Comparison of ENCODE assay signal across 18 cellular contexts in the genomic region with DNA sequence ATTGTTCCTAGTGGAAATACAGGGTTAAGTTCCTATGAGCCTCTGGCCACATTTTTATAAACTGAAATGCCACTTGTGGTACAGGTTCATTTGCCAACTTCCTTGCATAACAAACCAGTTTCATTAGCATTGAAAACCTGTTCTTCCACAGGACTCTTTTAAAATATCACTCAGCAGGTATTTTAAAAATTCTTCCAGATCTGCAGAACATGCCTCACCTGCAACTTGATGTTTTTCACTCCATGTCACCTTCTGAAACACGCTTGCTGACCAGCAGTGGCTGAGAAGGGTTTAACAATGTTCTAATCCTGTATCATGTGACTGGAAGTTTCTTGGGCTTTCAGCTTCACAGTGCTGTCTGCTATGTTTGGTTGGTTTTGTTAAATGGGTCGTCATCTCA.
"Had no signal": no experiment of that assay in that cellular context is flagged by ENCODE, and none has a peak within 500 bp of the region (broad histone marks: within the 10 kb centered on the region; RNA-seq: fewer than 3 reads in every experiment).

No MANE protein-coding gene starts in this region.

- ATAC-seq: mucosa of descending colon; sciatic nerve; stimulated activated effector memory CD8-positive, alpha-beta T cell treated with anti-CD3 and anti-CD28 coated beads, Interleukin-12 subunit alpha, Interleukin-12 subunit beta, amount 100 ng/mL, for 72 hours had no signal

- H3K27ac ChIP-seq: coronary artery, ovary, thoracic aorta, WERI-Rb-1 had no signal

- H3K27me3 Mint-ChIP-seq: naive B cell had no signal

- DNase-seq: activated CD4-positive, alpha-beta T cell treated with anti-CD3 and anti-CD28 coated beads for 1 hour; activated CD8-positive, alpha-beta memory T cell treated with anti-CD3 and anti-CD28 coated beads for 24 hours; activated CD8-positive, alpha-beta memory T cell treated with anti-CD3 and anti-CD28 coated beads, Interleukin-2, amount 50 U/mL, for 48 hours; activated effector memory CD4-positive, alpha-beta T cell treated with Interleukin-2 at 50 U/mL for 16 hours; activated naive CD4-positive, alpha-beta T cell treated with anti-CD3 and anti-CD28 coated beads, Interleukin-2, amount 10 ng/mL, durations not matched to agents 7 days and 5 days; activated T-cell treated with anti-CD3 and anti-CD28 coated beads, Interleukin-2, amount 50 U/mL, for 48 hours; aorta; mesenchymal stem cell; mucosa of descending colon; naive B cell; ovary; stimulated activated CD4-positive, alpha-beta T cell treated with anti-CD3 and anti-CD28 coated beads, Interleukin-4, amount 100 ng/mL, for 24 hours; T-helper 2 cell; WERI-Rb-1 had no signal

- H3K9me3 ChIP-seq: mucosa of descending colon, ovary, thoracic aorta had no signal

- H3K4me3 Mint-ChIP-seq: activated naive CD4-positive, alpha-beta T cell treated with anti-CD3 and anti-CD28 coated beads, Interleukin-2, amount 10 ng/mL, durations not matched to agents 7 days and 5 days; naive B cell; stimulated activated effector memory CD8-positive, alpha-beta T cell treated with anti-CD3 and anti-CD28 coated beads, Interleukin-12 subunit alpha, Interleukin-12 subunit beta, amount 100 ng/mL, for 72 hours had no signal

- H3K9me3 Mint-ChIP-seq: activated naive CD4-positive, alpha-beta T cell treated with anti-CD3 and anti-CD28 coated beads, Interleukin-2, amount 10 ng/mL, durations not matched to agents 7 days and 5 days; naive B cell; stimulated activated effector memory CD8-positive, alpha-beta T cell treated with anti-CD3 and anti-CD28 coated beads, Interleukin-12 subunit alpha, Interleukin-12 subunit beta, amount 100 ng/mL, for 72 hours had no signal

- H3K27ac Mint-ChIP-seq: activated naive CD4-positive, alpha-beta T cell treated with anti-CD3 and anti-CD28 coated beads, Interleukin-2, amount 10 ng/mL, durations not matched to agents 7 days and 5 days; naive B cell; stimulated activated effector memory CD8-positive, alpha-beta T cell treated with anti-CD3 and anti-CD28 coated beads, Interleukin-12 subunit alpha, Interleukin-12 subunit beta, amount 100 ng/mL, for 72 hours had no signal

- H3K36me3 Mint-ChIP-seq: activated naive CD4-positive, alpha-beta T cell treated with anti-CD3 and anti-CD28 coated beads, Interleukin-2, amount 10 ng/mL, durations not matched to agents 7 days and 5 days; naive B cell had no signal

- H3K4me3 ChIP-seq: coronary artery, mucosa of descending colon, ovary, thoracic aorta had no signal

- H3K27me3 ChIP-seq: ovary had no signal

- H3K36me3 ChIP-seq: ovary, thoracic aorta, WERI-Rb-1 had no signal
